ENCODE assay signal across 26 cellular contexts in the genomic region with DNA sequence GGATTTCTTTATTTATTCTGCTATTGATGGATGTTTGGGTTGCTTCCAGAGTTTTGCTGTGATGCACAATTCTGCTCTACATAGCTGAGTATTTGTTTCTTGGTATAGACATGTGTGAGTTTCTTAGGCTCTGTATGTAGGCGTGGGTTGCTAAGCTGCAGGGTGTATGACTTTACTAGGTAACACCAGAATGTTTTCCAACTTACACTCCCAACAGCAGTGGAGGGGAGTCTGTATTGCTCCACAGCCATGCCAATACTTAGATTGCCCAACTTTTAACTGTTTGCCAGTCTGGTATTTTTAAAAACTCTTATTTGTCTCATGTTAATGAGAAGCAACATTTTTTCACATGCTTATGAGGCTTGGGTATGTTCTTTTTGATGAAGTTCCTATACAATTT.
DNase-seq lines count a peak whose midpoint lies in the region; ATAC-seq, FAIRE-seq and TF ChIP-seq lines count a peak whose summit lies in the region.
"Had no signal": no experiment of that assay in that cellular context is flagged by ENCODE, and none has a peak within 500 bp of the region (broad histone marks: within the 10 kb centered on the region; RNA-seq: fewer than 3 reads in every experiment).

No MANE protein-coding gene starts in this region.

- WGBS in GM23248 (ENCODE audit: low coverage in 1 of 2, low lambda C conversion rate in 2 of 2, missing lambda C conversion rate in 2 of 2), 2 experiments = 48 to 84% methylated on average over 1 of the region's 1 CpG

- H2AFZ ChIP-seq in GM23248 (no peak overlapping the region), astrocyte (ENCODE audit: low read depth, low read length) (no peak overlapping the region)
- H2AFZ ChIP-seq: GM23338 had no signal

- DNase-seq in GM23248 = peak; percentile 64
- DNase-seq in astrocyte (ENCODE audit: low read depth) = peak; percentile 12
- DNase-seq in fibroblast of the conjunctiva (ENCODE audit: low read depth) = peak; percentile 17
- no peak for DNase-seq in omental fat pad (ENCODE audit: low spot score)
- no peak for DNase-seq in H7
- no peak for DNase-seq in NCI-H524 (lab: John Stamatoyannopoulos, UW)
- DNase-seq: activated CD4-positive, alpha-beta T cell treated with anti-CD3 and anti-CD28 coated beads, Interleukin-2, amount 50 U/mL, for 48 hours; activated effector memory CD4-positive, alpha-beta T cell treated with Interleukin-2 at 50 U/mL for 16 hours; DMS79; erythroblast; head of caudate nucleus; occipital lobe; PC-3; sigmoid colon; stimulated activated CD4-positive, alpha-beta T cell treated with anti-CD3 and anti-CD28 coated beads, Interleukin-1b, Interleukin-23, amount 100 ng/mL, for 48 hours; stimulated activated naive CD4-positive, alpha-beta T cell; thyroid gland had no signal

- FAIRE-seq in astrocyte (lab: Jason Lieb, UNC) = no peak
- FAIRE-seq: GM12878, GM19239 had no signal

- no peak overlapping the region for H3K27ac ChIP-seq in GM23248
- no peak overlapping the region for H3K27ac ChIP-seq in astrocyte (ENCODE audit: low read depth, low read length)
- H3K27ac ChIP-seq: cardiac muscle cell, sigmoid colon, SJSA1, thyroid gland had no signal

- H3K9me3 ChIP-seq in GM23248 (ENCODE audit: low read depth) (no peaks in the 10 kb centered on the region), astrocyte (ENCODE audit: insufficient read depth, low read depth, low read length) (peaks cover 4% of the 10 kb centered on the region)
- H3K9me3 ChIP-seq: sigmoid colon, SJSA1, thyroid gland had no signal

- H3K9ac ChIP-seq in GM23248 (no peak overlapping the region), astrocyte (ENCODE audit: low read length) (no peak overlapping the region)

- H3K36me3 Mint-ChIP-seq in astrocyte (ENCODE audit: low read depth, unreplicated experiment) = peaks cover 25% of the 10 kb centered on the region
- H3K36me3 Mint-ChIP-seq: IgD-negative memory B cell had no signal

- in situ Hi-C loops in GM23248 (cut with MboI) = no loop called here

- peaks cover 5% of the 10 kb centered on the region for H3K4me1 Mint-ChIP-seq in astrocyte (ENCODE audit: low read depth, unreplicated experiment)
- H3K4me1 Mint-ChIP-seq: GM23338, IgD-negative memory B cell, WTC11 had no signal

- no peaks in the 10 kb centered on the region for H3F3A ChIP-seq in GM23248 (ENCODE audit: insufficient read depth)

- ATAC-seq in omental fat pad (ENCODE audit: low FRiP score) (peak; percentile 90), GM18909 (IDR thresholded peaks at IDR 0.05; ENCODE audit: poor library complexity, unreplicated experiment) (no peak)
- ATAC-seq: GM12878, GM23338, PC-3, WTC11 had no signal

- no peak overlapping the region for H3K27ac Mint-ChIP-seq in astrocyte (ENCODE audit: unreplicated experiment)
- H3K27ac Mint-ChIP-seq: GM23338; IgD-negative memory B cell; T-helper 1 cell treated with Interleukin-12 subunit alpha and Interleukin-12 subunit beta and Interleukin-4 antibody, amounts not matched to agents 30 μg/mL and 1 μg/mL, for 36 hours; WTC11 had no signal

- TF ChIP-seq CTCF in astrocyte (IDR thresholded peaks at IDR 0.05; ENCODE audit: insufficient read depth, low read depth, low read length) = no peak
- TF ChIP-seq CTCF in omental fat pad (IDR thresholded peaks at IDR 0.05) = no peak

- H3K36me3 ChIP-seq in GM23248 (ENCODE audit: low read depth) (no peaks in the 10 kb centered on the region), astrocyte (ENCODE audit: insufficient read depth, low read length) (no peaks in the 10 kb centered on the region), H7 (replicated peaks; ENCODE audit: control insufficient read depth, insufficient read depth, low read length) (no peaks in the 10 kb centered on the region)
- H3K36me3 ChIP-seq: SJSA1, thyroid gland had no signal

- no peaks in the 10 kb centered on the region for H3K27me3 Mint-ChIP-seq in astrocyte (ENCODE audit: low read depth, unreplicated experiment)

- no peaks in the 10 kb centered on the region for H3K9me2 ChIP-seq in GM23248 (ENCODE audit: insufficient read depth)

- H3K4me3 ChIP-seq in GM23248 = no peak overlapping the region
- no peak overlapping the region for H3K4me3 ChIP-seq in astrocyte (ENCODE audit: insufficient read depth, low read depth, low read length)
- no peak overlapping the region for H3K4me3 ChIP-seq in H7 (ENCODE audit: insufficient read depth, low read depth, low read length)
- H3K4me3 ChIP-seq: cardiac muscle cell, GM12878, GM23338, sigmoid colon, SJSA1, thyroid gland had no signal

- H3K79me2 ChIP-seq in GM23248 (ENCODE audit: insufficient read depth) = no peaks in the 10 kb centered on the region
- H3K79me2 ChIP-seq in astrocyte (ENCODE audit: insufficient read depth, low read length) = no peaks in the 10 kb centered on the region

- H3K4me2 ChIP-seq in GM23248 (ENCODE audit: unreplicated experiment) (no peak overlapping the region), astrocyte (ENCODE audit: low read length) (no peak overlapping the region)
- H3K4me2 ChIP-seq: GM23338 had no signal

- H3K27me3 ChIP-seq in GM23248 (replicated peaks; ENCODE audit: insufficient read depth) (no peaks in the 10 kb centered on the region), astrocyte (ENCODE audit: insufficient read depth, low read length) (no peaks in the 10 kb centered on the region), H7 (ENCODE audit: control insufficient read depth, insufficient read depth, low read length) (no peaks in the 10 kb centered on the region)
- H3K27me3 ChIP-seq: cardiac muscle cell, sigmoid colon, SJSA1, thyroid gland had no signal

- H3K4me3 Mint-ChIP-seq in astrocyte (ENCODE audit: unreplicated experiment) = no peak overlapping the region
- H3K4me3 Mint-ChIP-seq: GM23338; IgD-negative memory B cell; T-helper 1 cell treated with Interleukin-12 subunit alpha and Interleukin-12 subunit beta and Interleukin-4 antibody, amounts not matched to agents 30 μg/mL and 1 μg/mL, for 36 hours; WTC11 had no signal

- peaks cover 4% of the 10 kb centered on the region for H3K9me3 Mint-ChIP-seq in astrocyte (ENCODE audit: unreplicated experiment)
- H3K9me3 Mint-ChIP-seq: IgD-negative memory B cell; T-helper 1 cell treated with Interleukin-12 subunit alpha and Interleukin-12 subunit beta and Interleukin-4 antibody, amounts not matched to agents 30 μg/mL and 1 μg/mL, for 36 hours had no signal

- no peaks in the 10 kb centered on the region for H4K20me1 ChIP-seq in GM23248 (ENCODE audit: insufficient read depth)
- no peaks in the 10 kb centered on the region for H4K20me1 ChIP-seq in astrocyte (ENCODE audit: insufficient read depth, low read length)

- no peaks in the 10 kb centered on the region; the same call in 1 of the 2 replicates for H3K4me1 ChIP-seq in GM23248 (ENCODE audit: insufficient read depth)
- H3K4me1 ChIP-seq in astrocyte (ENCODE audit: insufficient read depth, low read length) = peaks cover under 1% of the 10 kb centered on the region
- H3K4me1 ChIP-seq: sigmoid colon, SJSA1, thyroid gland had no signal

Comparison
In these comparisons a context has a peak if more than half of its experiments do, and no peak if none do; other contexts are left out.
1. DNase-seq: peak in GM23248 (single experiment), astrocyte (single experiment) and fibroblast of the conjunctiva (single experiment); none in omental fat pad (single experiment), H7 (single experiment) and NCI-H524 (0 of 2).